In the genomic region with DNA sequence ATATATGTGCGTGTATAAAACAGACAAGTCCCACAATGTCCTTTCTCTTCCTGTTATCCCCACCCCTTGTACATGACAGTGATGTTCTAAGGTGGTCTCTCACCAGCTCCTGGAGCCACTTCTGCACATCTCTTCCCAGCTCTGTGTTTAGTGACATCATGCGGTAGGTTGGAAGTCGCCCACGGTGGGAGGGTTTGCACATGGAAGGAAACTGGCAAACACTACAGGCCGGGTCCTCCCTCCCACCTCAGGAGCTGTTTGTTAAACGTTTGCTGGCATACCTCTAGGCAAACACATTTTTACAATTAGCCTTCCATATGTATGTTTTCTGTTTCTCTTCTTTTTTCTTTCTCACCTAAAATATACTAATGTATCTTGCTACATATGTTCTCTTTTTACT, we compare ENCODE assay signal across 24 cellular contexts.
"Had no signal": no experiment of that assay in that cellular context is flagged by ENCODE, and none has a peak within 500 bp of the region (broad histone marks: within the 10 kb centered on the region; RNA-seq: fewer than 3 reads in every experiment).

No MANE protein-coding gene starts in this region.

- H3K27me3 ChIP-seq: ascending aorta, cardiac muscle cell, colonic mucosa had no signal

- H3K36me3 ChIP-seq: ascending aorta, breast epithelium, cardiac muscle cell, colonic mucosa had no signal

- H3K9me3 ChIP-seq: ascending aorta, breast epithelium, colonic mucosa had no signal

- H3K4me3 ChIP-seq: ascending aorta, breast epithelium, cardiac muscle cell, colonic mucosa, dorsolateral prefrontal cortex had no signal

- H3K27ac ChIP-seq: ascending aorta, breast epithelium, cardiac muscle cell, colonic mucosa, dorsolateral prefrontal cortex had no signal

- FAIRE-seq: frontal cortex had no signal

- DNase-seq: activated CD4-positive, alpha-beta memory T cell treated with anti-CD3 and anti-CD28 coated beads for 36 hours; activated CD4-positive, alpha-beta T cell treated with anti-CD3 and anti-CD28 coated beads for 1 hour; activated CD4-positive, alpha-beta T cell treated with anti-CD3 and anti-CD28 coated beads for 48 hours; activated CD8-positive, alpha-beta memory T cell treated with anti-CD3 and anti-CD28 coated beads, Interleukin-2, amount 10 ng/mL, durations not matched to agents 7 days and 5 days; activated CD8-positive, alpha-beta memory T cell treated with anti-CD3 and anti-CD28 coated beads, Interleukin-2, amount 50 U/mL, for 4 hours; activated CD8-positive, alpha-beta T cell treated with anti-CD3 and anti-CD28 coated beads, Interleukin-2, amount 10 ng/mL, durations not matched to agents 7 days and 5 days; activated effector memory CD4-positive, alpha-beta T cell treated with anti-CD3 and anti-CD28 coated beads, Interleukin-2, amount 50 U/mL, for 16 hours; activated naive CD4-positive, alpha-beta T cell treated with anti-CD3 and anti-CD28 coated beads, Interleukin-2, amount 10 ng/mL, durations not matched to agents 7 days and 5 days; activated naive CD8-positive, alpha-beta T cell treated with anti-CD3 and anti-CD28 coated beads, Interleukin-2, amount 10 ng/mL, durations not matched to agents 7 days and 5 days; activated T-cell treated with anti-CD3 and anti-CD28 coated beads, Interleukin-2, amount 50 U/mL, for 1 hour; activated T-cell treated with anti-CD3 and anti-CD28 coated beads, Interleukin-2, amount 50 U/mL, for 48 hours; central memory CD4-positive, alpha-beta T cell; cerebellar nuclear complex; colonic mucosa; dorsolateral prefrontal cortex; effector memory CD4-positive, alpha-beta T cell; endodermal cell; foreskin fibroblast; head of caudate nucleus; T-helper 2 cell had no signal
